In the genomic region with DNA sequence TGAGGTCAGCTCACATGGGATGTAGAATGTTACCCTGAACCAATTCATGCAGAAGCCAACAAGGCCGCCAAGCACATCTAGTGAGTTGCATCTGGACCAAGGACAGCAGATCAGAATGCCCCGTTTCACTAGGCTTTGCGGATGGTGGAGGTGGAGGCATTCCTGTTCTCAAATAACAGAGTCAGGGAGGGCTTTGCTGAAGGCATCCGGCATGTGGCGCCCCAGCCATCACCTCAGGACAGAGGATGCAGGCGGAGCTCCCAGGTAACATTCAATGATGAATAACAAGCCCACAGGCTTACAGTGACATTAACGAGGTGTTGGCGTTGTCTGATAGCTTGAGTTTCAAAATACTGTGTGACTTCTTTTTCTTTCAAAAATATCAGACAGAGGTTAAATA, we compare ENCODE assay signal across 22 cellular contexts.
"Had no signal": no experiment of that assay in that cellular context is flagged by ENCODE, and none has a peak within 500 bp of the region (broad histone marks: within the 10 kb centered on the region; RNA-seq: fewer than 3 reads in every experiment).

No MANE protein-coding gene starts in this region.

- H3K4me2 ChIP-seq: hepatocyte had no signal

- H3K36me3 ChIP-seq: cardiac muscle cell, neutrophil, ovary, prostate gland, spleen had no signal

- H3K27ac ChIP-seq: cardiac muscle cell, hepatocyte, neutrophil, ovary, prostate gland, spleen, testis had no signal

- H2AFZ ChIP-seq: hepatocyte had no signal

- H3K4me3 ChIP-seq: cardiac muscle cell, hepatocyte, ovary, prostate gland, spleen, testis had no signal

- H3K9me3 Mint-ChIP-seq: activated CD4-positive, alpha-beta memory T cell treated with anti-CD3 and anti-CD28 coated beads, Interleukin-2, amount 10 ng/mL, durations not matched to agents 7 days and 5 days; activated naive CD8-positive, alpha-beta T cell treated with anti-CD3 and anti-CD28 coated beads, Interleukin-2, amount 50 U/mL, for 24 hours; activated T-helper 1 cell treated with anti-CD3 and anti-CD28 coated beads, Interleukin-12 subunit alpha, Interleukin-12 subunit beta, Interleukin-2, Interleukin-4 antibody, amounts not matched to agents 30 ng/mL and 10 ng/mL and 1 ng/mL, durations not matched to agents 14 hours and 24 hours and 36 hours; natural killer cell treated with Interleukin-12 subunit alpha and Interleukin-12 subunit beta and Interleukin-15 and Interleukin-18, amount 100 ng/mL, for 72 hours; type B pancreatic cell had no signal

- H3K9me3 ChIP-seq: neutrophil, ovary, prostate gland, spleen, testis had no signal

- H3K4me3 Mint-ChIP-seq: activated CD4-positive, alpha-beta memory T cell treated with anti-CD3 and anti-CD28 coated beads, Interleukin-2, amount 10 ng/mL, durations not matched to agents 7 days and 5 days; activated naive CD8-positive, alpha-beta T cell treated with anti-CD3 and anti-CD28 coated beads, Interleukin-2, amount 50 U/mL, for 24 hours; activated T-helper 1 cell treated with anti-CD3 and anti-CD28 coated beads, Interleukin-12 subunit alpha, Interleukin-12 subunit beta, Interleukin-2, Interleukin-4 antibody, amounts not matched to agents 30 ng/mL and 10 ng/mL and 1 ng/mL, durations not matched to agents 14 hours and 24 hours and 36 hours; natural killer cell treated with Interleukin-12 subunit alpha and Interleukin-12 subunit beta and Interleukin-15 and Interleukin-18, amount 100 ng/mL, for 72 hours; type B pancreatic cell had no signal

- DNase-seq: activated CD4-positive, alpha-beta memory T cell treated with anti-CD3 and anti-CD28 coated beads, Interleukin-2, amount 10 ng/mL, durations not matched to agents 7 days and 5 days; activated CD4-positive, alpha-beta T cell treated with anti-CD3 and anti-CD28 coated beads for 48 hours; activated CD4-positive, CD25-positive, alpha-beta regulatory T cell; activated gamma-delta T cell; activated naive CD4-positive, alpha-beta T cell treated with anti-CD3 and anti-CD28 coated beads, Interleukin-2, amount 50 U/mL, for 16 hours; activated naive CD8-positive, alpha-beta T cell treated with anti-CD3 and anti-CD28 coated beads, Interleukin-2, amount 50 U/mL, for 24 hours; effector CD4-positive, alpha-beta T cell; erythroblast; glutamatergic neuron; ovary; spleen; stimulated activated CD4-positive, alpha-beta T cell treated with anti-CD3 and anti-CD28 coated beads, Interleukin-4, amount 100 ng/mL, for 1 hour; stimulated activated naive CD4-positive, alpha-beta T cell; T-helper 9 cell; testis had no signal

- H3K79me2 ChIP-seq: hepatocyte had no signal

- H3K4me1 Mint-ChIP-seq: activated CD4-positive, alpha-beta memory T cell treated with anti-CD3 and anti-CD28 coated beads, Interleukin-2, amount 10 ng/mL, durations not matched to agents 7 days and 5 days; activated naive CD8-positive, alpha-beta T cell treated with anti-CD3 and anti-CD28 coated beads, Interleukin-2, amount 50 U/mL, for 24 hours had no signal

- ATAC-seq: activated naive CD8-positive, alpha-beta T cell treated with anti-CD3 and anti-CD28 coated beads, Interleukin-2, amount 50 U/mL, for 24 hours; natural killer cell treated with Interleukin-12 subunit alpha and Interleukin-12 subunit beta and Interleukin-15 and Interleukin-18, amount 100 ng/mL, for 72 hours had no signal

- H3K27me3 ChIP-seq: cardiac muscle cell, ovary, testis had no signal

- H3K27ac Mint-ChIP-seq: activated CD4-positive, alpha-beta memory T cell treated with anti-CD3 and anti-CD28 coated beads, Interleukin-2, amount 10 ng/mL, durations not matched to agents 7 days and 5 days; activated naive CD8-positive, alpha-beta T cell treated with anti-CD3 and anti-CD28 coated beads, Interleukin-2, amount 50 U/mL, for 24 hours; activated T-helper 1 cell treated with anti-CD3 and anti-CD28 coated beads, Interleukin-12 subunit alpha, Interleukin-12 subunit beta, Interleukin-2, Interleukin-4 antibody, amounts not matched to agents 30 ng/mL and 10 ng/mL and 1 ng/mL, durations not matched to agents 14 hours and 24 hours and 36 hours; natural killer cell treated with Interleukin-12 subunit alpha and Interleukin-12 subunit beta and Interleukin-15 and Interleukin-18, amount 100 ng/mL, for 72 hours; type B pancreatic cell had no signal

- H3K36me3 Mint-ChIP-seq: natural killer cell treated with Interleukin-12 subunit alpha and Interleukin-12 subunit beta and Interleukin-15 and Interleukin-18, amount 100 ng/mL, for 72 hours had no signal

- H3K4me1 ChIP-seq: prostate gland, spleen, testis had no signal
